Comparison of ENCODE assay signal across 12 cellular contexts in the genomic region with DNA sequence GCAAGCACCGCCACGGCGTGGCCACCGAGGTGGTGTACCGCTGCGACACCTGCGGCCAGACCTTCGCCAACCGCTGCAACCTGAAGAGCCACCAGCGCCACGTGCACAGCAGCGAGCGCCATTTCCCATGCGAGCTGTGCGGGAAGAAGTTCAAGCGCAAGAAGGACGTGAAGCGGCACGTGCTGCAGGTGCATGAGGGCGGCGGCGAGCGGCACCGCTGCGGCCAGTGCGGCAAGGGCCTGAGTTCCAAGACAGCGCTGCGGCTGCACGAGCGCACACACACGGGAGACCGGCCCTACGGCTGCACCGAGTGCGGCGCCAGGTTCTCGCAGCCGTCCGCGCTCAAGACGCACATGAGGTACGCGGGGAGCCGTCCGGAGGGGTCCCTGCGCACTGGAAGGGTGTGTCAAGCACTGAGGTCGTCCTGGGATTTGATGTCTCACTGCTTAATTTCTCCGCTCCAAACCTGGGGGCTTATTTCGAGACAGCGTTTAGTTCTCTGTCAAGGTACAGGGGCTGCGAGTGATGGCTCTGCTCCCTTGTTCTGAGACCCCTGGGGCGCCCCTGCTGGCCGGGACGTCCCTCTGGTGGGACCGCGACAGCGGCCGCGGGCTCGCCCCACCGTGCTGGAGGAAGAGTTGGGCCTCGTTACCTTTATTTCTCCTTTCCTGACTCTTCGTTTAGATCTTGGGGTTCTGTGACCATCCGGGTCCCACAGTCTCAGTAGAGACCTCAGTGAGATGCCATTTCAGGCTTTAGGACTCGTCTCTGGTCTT. TPM values are rescaled to one million over a fixed set of nuclear protein-coding genes. Genes with fewer than 3 reads are reported as not detected.
DNase-seq lines count a peak whose midpoint lies in the region; ATAC-seq and TF ChIP-seq lines count a peak whose summit lies in the region.
"Had no signal": no experiment of that assay in that cellular context is flagged by ENCODE, and none has a peak within 500 bp of the region (broad histone marks: within the 10 kb centered on the region; RNA-seq: fewer than 3 reads in every experiment).

No MANE protein-coding gene starts in this region.

- H3K27ac ChIP-seq in SU-DHL-6 (ENCODE audit: low read depth, low read length) (no peak overlapping the region), thyroid gland (no peak overlapping the region)
- H3K27ac ChIP-seq: SK-N-MC had no signal

- TF ChIP-seq CTCF in SU-DHL-6 (IDR thresholded peaks at IDR 0.05; ENCODE audit: insufficient read depth, low read length, poor library complexity, severe bottlenecking), result no peak
- TF ChIP-seq CTCF in glutamatergic neuron (IDR thresholded peaks at IDR 0.05; ENCODE audit: partially characterized antibody, unreplicated experiment), result no peak
- no peak for TF ChIP-seq CTCF in thyroid gland (IDR thresholded peaks at IDR 0.05)

- peaks cover 4% of the 10 kb centered on the region; the same call in 1 of the 2 replicates for H4K20me1 ChIP-seq in SU-DHL-6 (ENCODE audit: low read depth, low read length)

- no peak for TF ChIP-seq POLR2A in thyroid gland (IDR thresholded peaks at IDR 0.05)

- intact Hi-C loops in thyroid gland (cut with DNase I), result no loop called here

- peaks cover 8% of the 10 kb centered on the region for H3F3A ChIP-seq in SU-DHL-6 (ENCODE audit: insufficient read depth)

- H3K9me3 ChIP-seq in SU-DHL-6 (ENCODE audit: insufficient read depth, low read length) (no peaks in the 10 kb centered on the region), thyroid gland (no peaks in the 10 kb centered on the region)
- H3K9me3 ChIP-seq: body of pancreas had no signal

- H3K36me3 ChIP-seq in SU-DHL-6 (ENCODE audit: low read length), result peaks cover 5% of the 10 kb centered on the region; the same call in 1 of the 2 replicates
- H3K36me3 ChIP-seq in thyroid gland, result peaks cover 30 to 36% of the 10 kb centered on the region in 2 donors

- H3K27ac Mint-ChIP-seq in activated naive CD4-positive, alpha-beta T cell treated with anti-CD3 and anti-CD28 coated beads, Interleukin-2, amount 50 U/mL, for 24 hours, result peak overlapping the region; percentile 88
- H3K27ac Mint-ChIP-seq in glutamatergic neuron (ENCODE audit: unreplicated experiment), result peak overlapping the region; percentile 82
- H3K27ac Mint-ChIP-seq in stimulated activated effector memory CD8-positive, alpha-beta T cell treated with anti-CD3 and anti-CD28 coated beads, Interleukin-12 subunit alpha, Interleukin-12 subunit beta, amount 100 ng/mL, for 72 hours, result peak overlapping the region; percentile 89

- H3K4me1 Mint-ChIP-seq in activated naive CD4-positive, alpha-beta T cell treated with anti-CD3 and anti-CD28 coated beads, Interleukin-2, amount 50 U/mL, for 24 hours, result peaks cover 58% of the 10 kb centered on the region
- peaks cover 26% of the 10 kb centered on the region for H3K4me1 Mint-ChIP-seq in glutamatergic neuron (ENCODE audit: low read depth, unreplicated experiment)
- H3K4me1 Mint-ChIP-seq in stimulated activated effector memory CD8-positive, alpha-beta T cell treated with anti-CD3 and anti-CD28 coated beads, Interleukin-12 subunit alpha, Interleukin-12 subunit beta, amount 100 ng/mL, for 72 hours, result peaks cover 46% of the 10 kb centered on the region

- H3K4me3 Mint-ChIP-seq in activated naive CD4-positive, alpha-beta T cell treated with anti-CD3 and anti-CD28 coated beads, Interleukin-2, amount 50 U/mL, for 24 hours, result peak overlapping the region; percentile 74
- H3K4me3 Mint-ChIP-seq in glutamatergic neuron (ENCODE audit: unreplicated experiment), result peak overlapping the region; percentile 54
- peak overlapping the region; percentile 43 for H3K4me3 Mint-ChIP-seq in stimulated activated effector memory CD8-positive, alpha-beta T cell treated with anti-CD3 and anti-CD28 coated beads, Interleukin-12 subunit alpha, Interleukin-12 subunit beta, amount 100 ng/mL, for 72 hours

- DNase-seq in activated naive CD4-positive, alpha-beta T cell treated with anti-CD3 and anti-CD28 coated beads, Interleukin-2, amount 50 U/mL, for 16 hours, result no peak
- no peak for DNase-seq in glutamatergic neuron
- no peak for DNase-seq in stimulated activated effector memory CD8-positive, alpha-beta T cell treated with anti-CD3 and anti-CD28 coated beads, Interleukin-12 subunit alpha, Interleukin-12 subunit beta, amount 100 ng/mL, for 72 hours (ENCODE audit: low spot score in 2 of 2)
- DNase-seq in thyroid gland, result no peak
- DNase-seq in D341Med (ENCODE audit: low spot score), result no peak
- DNase-seq: body of pancreas, NCI-H510A treated with DMSO at 0.1 percent for 48 hours had no signal

- no peaks in the 10 kb centered on the region for H3K27me3 Mint-ChIP-seq in activated naive CD4-positive, alpha-beta T cell treated with anti-CD3 and anti-CD28 coated beads, Interleukin-2, amount 50 U/mL, for 24 hours
- H3K27me3 Mint-ChIP-seq in glutamatergic neuron (ENCODE audit: unreplicated experiment), result peaks cover 5% of the 10 kb centered on the region

- no peaks in the 10 kb centered on the region for H3K27me3 ChIP-seq in SU-DHL-6 (ENCODE audit: low read length)
- H3K27me3 ChIP-seq in thyroid gland, result no peaks in the 10 kb centered on the region
- H3K27me3 ChIP-seq: body of pancreas had no signal

- peaks cover 28 to 30% of the 10 kb centered on the region in 2 donors for H3K4me1 ChIP-seq in thyroid gland

- H2AFZ ChIP-seq in SU-DHL-6 (ENCODE audit: low read depth, low read length, severe bottlenecking), result no peak overlapping the region

- peaks cover 14% of the 10 kb centered on the region for H3K36me3 Mint-ChIP-seq in activated naive CD4-positive, alpha-beta T cell treated with anti-CD3 and anti-CD28 coated beads, Interleukin-2, amount 50 U/mL, for 24 hours
- H3K36me3 Mint-ChIP-seq in glutamatergic neuron (ENCODE audit: unreplicated experiment), result peaks cover 17% of the 10 kb centered on the region
- peaks cover 84% of the 10 kb centered on the region for H3K36me3 Mint-ChIP-seq in stimulated activated effector memory CD8-positive, alpha-beta T cell treated with anti-CD3 and anti-CD28 coated beads, Interleukin-12 subunit alpha, Interleukin-12 subunit beta, amount 100 ng/mL, for 72 hours

- H3K9me2 ChIP-seq in SU-DHL-6 (replicated peaks; ENCODE audit: insufficient read depth, low read length), result no peaks in the 10 kb centered on the region

- no peak overlapping the region for H3K4me3 ChIP-seq in SU-DHL-6 (ENCODE audit: insufficient read depth, low read length, poor library complexity, severe bottlenecking)
- H3K4me3 ChIP-seq in thyroid gland (replicated peaks in 1 of 3), result no peak overlapping the region
- H3K4me3 ChIP-seq: body of pancreas, SK-N-MC had no signal

- no peaks in the 10 kb centered on the region for H3K9me3 Mint-ChIP-seq in activated naive CD4-positive, alpha-beta T cell treated with anti-CD3 and anti-CD28 coated beads, Interleukin-2, amount 50 U/mL, for 24 hours
- peaks cover 17% of the 10 kb centered on the region for H3K9me3 Mint-ChIP-seq in glutamatergic neuron (ENCODE audit: unreplicated experiment)
- no peaks in the 10 kb centered on the region for H3K9me3 Mint-ChIP-seq in stimulated activated effector memory CD8-positive, alpha-beta T cell treated with anti-CD3 and anti-CD28 coated beads, Interleukin-12 subunit alpha, Interleukin-12 subunit beta, amount 100 ng/mL, for 72 hours

- H3K79me2 ChIP-seq in SU-DHL-6 (ENCODE audit: insufficient read depth, low read length), result peaks cover 64% of the 10 kb centered on the region

- 93 to 96% methylated on average over 42 to 65 of the region's 65 CpGs for WGBS in thyroid gland, 2 donors

- peak overlapping the region; percentile 39 for H3K4me2 ChIP-seq in SU-DHL-6 (ENCODE audit: low read depth, low read length, poor library complexity, severe bottlenecking)

- H3K9ac ChIP-seq in SU-DHL-6 (ENCODE audit: low read length), result no peak overlapping the region

- no peak for ATAC-seq in stimulated activated effector memory CD8-positive, alpha-beta T cell treated with anti-CD3 and anti-CD28 coated beads, Interleukin-12 subunit alpha, Interleukin-12 subunit beta, amount 100 ng/mL, for 72 hours
- ATAC-seq in HG02678 (IDR thresholded peaks at IDR 0.05; ENCODE audit: unreplicated experiment), result no peak
- ATAC-seq: body of pancreas, esophagus mucosa had no signal

RNA-seq across cellular contexts. Expression of a gene that starts 3.6 kb away (rescaled TPM):
- total RNA-seq in glutamatergic neuron (ENCODE audit: unreplicated experiment) (28.3 TPM), thyroid gland (10 to 100 TPM; 13.8 to 29.0 (median 15.4) TPM)

RNA-seq across cellular contexts. Expression of a gene that starts 15.0 kb away (rescaled TPM):
- total RNA-seq in glutamatergic neuron (ENCODE audit: unreplicated experiment) (12.6 TPM), thyroid gland (10 to 100 TPM; 27.2 to 50.8 (median 37.2) TPM)

RNA-seq across cellular contexts. Expression of a gene that starts 55.7 kb away (rescaled TPM):
- total RNA-seq in glutamatergic neuron (ENCODE audit: unreplicated experiment) (74.1 TPM), thyroid gland (10 to 100 TPM; 22.7 to 32.1 (median 26.9) TPM)
